In the genomic region with DNA sequence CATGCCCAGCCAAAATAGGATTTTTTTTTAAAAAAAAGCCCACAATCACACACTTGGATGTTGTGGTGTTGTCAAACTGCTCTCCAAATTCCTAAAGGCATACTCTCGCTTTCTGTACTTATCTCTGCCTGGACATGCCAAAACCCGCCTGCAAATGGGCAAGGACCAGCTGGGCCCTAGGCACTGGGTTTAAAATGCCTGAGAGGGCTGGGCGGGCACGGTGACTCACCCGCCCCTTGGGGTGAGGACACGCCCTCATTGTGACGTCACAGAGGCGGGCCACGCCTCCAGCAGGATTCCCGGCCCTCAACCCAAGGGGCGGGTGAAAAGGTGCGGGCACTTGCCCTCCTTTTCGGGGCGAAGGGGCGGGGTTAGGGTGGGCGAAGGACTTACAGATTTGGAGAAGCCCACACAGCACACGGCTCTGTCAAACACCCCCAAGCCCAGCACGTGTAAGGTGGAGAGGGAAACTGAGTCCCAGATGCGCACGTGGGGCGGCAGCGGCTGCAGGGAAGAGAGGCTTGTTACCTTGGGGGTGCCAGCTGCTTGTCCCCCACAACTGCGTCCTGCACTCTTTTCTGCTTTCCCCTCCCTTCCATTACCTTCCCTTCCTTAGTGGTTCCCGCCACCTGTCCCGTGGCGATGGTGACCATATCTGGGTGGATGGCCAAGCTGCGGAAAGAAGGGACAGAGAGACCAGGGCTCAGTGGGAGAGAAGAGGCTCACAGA, we compare ENCODE assay signal across 8 cellular contexts. TPM values are rescaled to one million over a fixed set of nuclear protein-coding genes. Genes with fewer than 3 reads are reported as not detected.
DNase-seq lines count a peak whose midpoint lies in the region; ATAC-seq, FAIRE-seq and TF ChIP-seq lines count a peak whose summit lies in the region.

No MANE protein-coding gene starts in this region.

- H2AFZ ChIP-seq in keratinocyte (ENCODE audit: control insufficient read depth, low read length): no peak overlapping the region

- H3K4me3 ChIP-seq in bronchial epithelial cell (ENCODE audit: low read depth, low read length): no peak overlapping the region
- H3K4me3 ChIP-seq in keratinocyte (ENCODE audit: control insufficient read depth in 2 of 3, extremely low read depth in 1 of 3, insufficient read depth in 2 of 3, low read depth in 1 of 3, low read length in 3 of 3): no peak overlapping the region
- H3K4me3 ChIP-seq in gastroesophageal sphincter: no peak overlapping the region

- WGBS in gastroesophageal sphincter (ENCODE audit: low coverage in 1 of 2), 2 donors: 59 to 62% methylated on average over 7 to 16 of the region's 27 CpGs

- peak overlapping the region; percentile 75 for H3K9ac ChIP-seq in keratinocyte (ENCODE audit: control insufficient read depth, extremely low read depth, insufficient read depth, low read length)

- H3K4me1 ChIP-seq in keratinocyte (ENCODE audit: control insufficient read depth, extremely low read depth, insufficient read depth, low read length) (peaks cover 36% of the 10 kb centered on the region), gastroesophageal sphincter (peaks cover 0 to 7% (median 0%) of the 10 kb centered on the region in 3 donors)

- no peak for TF ChIP-seq CTCF in bronchial epithelial cell (IDR thresholded peaks at IDR 0.05; ENCODE audit: insufficient read depth, low read length, severe bottlenecking)
- no peak for TF ChIP-seq CTCF in keratinocyte (optimal IDR thresholded peaks at IDR 0.05 in 1 of 3, IDR thresholded peaks at IDR 0.05 in 1 of 3, conservative IDR thresholded peaks at IDR 0.05 in 1 of 3; ENCODE audit: extremely low read depth in 1 of 3, insufficient read depth in 2 of 3, low read length in 3 of 3)
- TF ChIP-seq CTCF in gastroesophageal sphincter (IDR thresholded peaks at IDR 0.05): no peak

- H3K79me2 ChIP-seq in keratinocyte (ENCODE audit: control insufficient read depth, insufficient read depth, low read length): peaks cover 3% of the 10 kb centered on the region

- H3K9me1 ChIP-seq in keratinocyte (ENCODE audit: control insufficient read depth, extremely low read depth, insufficient read depth, low read length): no peaks in the 10 kb centered on the region

- TF ChIP-seq EP300 in gastroesophageal sphincter (IDR thresholded peaks at IDR 0.05): no peak

- H3K36me3 ChIP-seq in bronchial epithelial cell (ENCODE audit: control insufficient read depth, insufficient read depth, low read length) (peaks cover 13% of the 10 kb centered on the region), keratinocyte (ENCODE audit: control insufficient read depth in 2 of 2, extremely low read depth in 1 of 2, insufficient read depth in 2 of 2, low read length in 2 of 2) (peaks cover 6 to 10% of the 10 kb centered on the region in 2 experiments), gastroesophageal sphincter (peaks cover 0 to 31% of the 10 kb centered on the region in 2 donors)

- H3K4me2 ChIP-seq in keratinocyte (ENCODE audit: control insufficient read depth, extremely low read depth, insufficient read depth, low read depth, low read length): peak overlapping the region; percentile 75

- ATAC-seq in HG03442 (IDR thresholded peaks at IDR 0.05; ENCODE audit: unreplicated experiment) (no peak), gastroesophageal sphincter (no peak)

- dilution Hi-C loops in keratinocyte (cut with MboI; ENCODE audit: extremely low pct_ligation_motif_present, low sequenced_read_pairs): no loop called here

- H3K27ac ChIP-seq in keratinocyte (ENCODE audit: control insufficient read depth, insufficient read depth, low read length) (peak overlapping the region; percentile 93), gastroesophageal sphincter (no peak overlapping the region)

- TF ChIP-seq POLR2A in gastroesophageal sphincter (IDR thresholded peaks at IDR 0.05): no peak

- DNase-seq in CD1c-positive myeloid dendritic cell (ENCODE audit: extremely low spot score) (peak; percentile 31), HTR-8/SVneo (ENCODE audit: insufficient read length, low spot score) (peak; percentile 96), T-helper 2 cell (peak in 4 of 5 experiments; percentile 14 to 28 (median 20)), bronchial epithelial cell (ENCODE audit: low read depth) (peak; percentile 97), keratinocyte (ENCODE audit: low read depth, low spot score) (peak; percentile 96)
- DNase-seq in stimulated activated CD8-positive, alpha-beta memory T cell treated with anti-CD3 and anti-CD28 coated beads, Interleukin-4, amount 100 ng/mL, for 24 hours (ENCODE audit: low read depth): peak; percentile 33

- H4K20me1 ChIP-seq in keratinocyte (ENCODE audit: control insufficient read depth, extremely low read depth, insufficient read depth, low read length): no peaks in the 10 kb centered on the region

- H3K9me3 ChIP-seq in keratinocyte (ENCODE audit: control insufficient read depth, low read depth, low read length): no peaks in the 10 kb centered on the region
- no peaks in the 10 kb centered on the region for H3K9me3 ChIP-seq in gastroesophageal sphincter

- no peaks in the 10 kb centered on the region for H3K27me3 ChIP-seq in bronchial epithelial cell (ENCODE audit: control insufficient read depth, insufficient read depth, low read length)
- no peaks in the 10 kb centered on the region for H3K27me3 ChIP-seq in keratinocyte (ENCODE audit: control insufficient read depth, extremely low read depth, insufficient read depth, low read length)
- no peaks in the 10 kb centered on the region for H3K27me3 ChIP-seq in gastroesophageal sphincter

- FAIRE-seq in HTR-8/SVneo (lab: Jason Lieb, UNC) (peak; percentile 92), bronchial epithelial cell (lab: Jason Lieb, UNC) (peak; percentile 89), keratinocyte (lab: Jason Lieb, UNC) (peak; percentile 86)

RNA-seq across cellular contexts. Expression of a gene that starts 6.6 kb away (rescaled TPM):
- total RNA-seq in bronchial epithelial cell: 144 and 153 TPM in 2 replicates
- polyA plus RNA-seq in keratinocyte: 35.4 to 43.4 TPM (median 41.8 TPM) in 3 replicates
- 28.3 TPM for polyA plus RNA-seq in keratinocyte (2011; ENCODE audit: low read depth)
- 29.3 and 42.9 TPM in 2 replicates for polyA plus RNA-seq in keratinocyte (2011; cell fraction: cytosol; rRNA removed)
- polyA plus RNA-seq in keratinocyte (2011; cell fraction: nucleus; rRNA removed): 134 and 138 TPM in 2 replicates
- 65.7 and 69.9 TPM in 2 replicates for polyA plus RNA-seq in keratinocyte (2012; ENCODE audit: low replicate concordance)
- 48.2 to 87.1 TPM (median 56.6 TPM) in 3 replicates for polyA minus RNA-seq in keratinocyte
- 85.9 TPM for polyA minus RNA-seq in keratinocyte (2011; cell fraction: cytosol; rRNA and poly(A)+ RNA removed)
- 38.8 and 46.1 TPM in 2 replicates for polyA minus RNA-seq in keratinocyte (2011; cell fraction: nucleus; rRNA and poly(A)+ RNA removed)
- 10 to 100 TPM; 18.3 to 29.2 (median 18.9) TPM for total RNA-seq in gastroesophageal sphincter

RNA-seq across cellular contexts. Expression of a gene that starts 30.6 kb away (rescaled TPM):
- total RNA-seq in bronchial epithelial cell (not detected in 2 replicates), gastroesophageal sphincter (1 to 10 TPM in 3 of 4 donors, under 1 TPM in 1; 0.62 to 4.4 (median 2.8) TPM)
- polyA plus RNA-seq in keratinocyte: 0.13 to 0.14 TPM in 2 of 3 replicates, not detected in the other
- polyA plus RNA-seq in keratinocyte (2011; ENCODE audit: low read depth): not detected
- 0.03 TPM in 1 of 2 replicates, not detected in the other for polyA plus RNA-seq in keratinocyte (2011; cell fraction: cytosol; rRNA removed)
- 0.40 TPM in 1 of 2 replicates, not detected in the other for polyA plus RNA-seq in keratinocyte (2011; cell fraction: nucleus; rRNA removed)
- 0.04 TPM in 1 of 2 replicates, not detected in the other for polyA plus RNA-seq in keratinocyte (2012; ENCODE audit: low replicate concordance)
- polyA minus RNA-seq in keratinocyte: 0.07 TPM in 1 of 3 replicates, not detected in the others
- polyA minus RNA-seq in keratinocyte (2011; cell fraction: cytosol; rRNA and poly(A)+ RNA removed): not detected
- polyA minus RNA-seq in keratinocyte (2011; cell fraction: nucleus; rRNA and poly(A)+ RNA removed): not detected in 2 replicates

RNA-seq across cellular contexts. Expression of a gene that starts 35.4 kb away (rescaled TPM):
- total RNA-seq in bronchial epithelial cell (0.38 and 0.53 TPM in 2 replicates), gastroesophageal sphincter (under 1 TPM in 1 of 4 donors, not detected in 3; 0.54 TPM)
- polyA plus RNA-seq in keratinocyte: 0.97 to 2.2 TPM (median 1.4 TPM) in 3 replicates
- polyA plus RNA-seq in keratinocyte (2011; ENCODE audit: low read depth): 2.6 TPM
- polyA plus RNA-seq in keratinocyte (2011; cell fraction: cytosol; rRNA removed): 0.13 and 0.23 TPM in 2 replicates
- 5.9 and 9.2 TPM in 2 replicates for polyA plus RNA-seq in keratinocyte (2011; cell fraction: nucleus; rRNA removed)
- polyA plus RNA-seq in keratinocyte (2012; ENCODE audit: low replicate concordance): 1.0 and 5.6 TPM in 2 replicates
- polyA minus RNA-seq in keratinocyte: 1.0 to 3.0 TPM in 2 of 3 replicates, not detected in the other
- not detected for polyA minus RNA-seq in keratinocyte (2011; cell fraction: cytosol; rRNA and poly(A)+ RNA removed)
- 2.3 and 4.0 TPM in 2 replicates for polyA minus RNA-seq in keratinocyte (2011; cell fraction: nucleus; rRNA and poly(A)+ RNA removed)

RNA-seq across cellular contexts. Expression of a gene that starts 48.0 kb away (rescaled TPM):
- total RNA-seq in bronchial epithelial cell (5.3 and 7.0 TPM in 2 replicates), gastroesophageal sphincter (10 to 100 TPM in 3 of 4 donors, 1 to 10 TPM in 1; 5.7 to 14.9 (median 11.6) TPM)
- 11.9 to 16.5 TPM (median 16.5 TPM) in 3 replicates for polyA plus RNA-seq in keratinocyte
- polyA plus RNA-seq in keratinocyte (2011; ENCODE audit: low read depth): 1.5 TPM
- 17.6 and 18.3 TPM in 2 replicates for polyA plus RNA-seq in keratinocyte (2011; cell fraction: cytosol; rRNA removed)
- polyA plus RNA-seq in keratinocyte (2011; cell fraction: nucleus; rRNA removed): 16.5 and 23.5 TPM in 2 replicates
- polyA plus RNA-seq in keratinocyte (2012; ENCODE audit: low replicate concordance): 5.5 and 11.4 TPM in 2 replicates
- polyA minus RNA-seq in keratinocyte: 14.4 to 24.5 TPM (median 20.5 TPM) in 3 replicates
- polyA minus RNA-seq in keratinocyte (2011; cell fraction: cytosol; rRNA and poly(A)+ RNA removed): 9.2 TPM
- 5.6 and 10.1 TPM in 2 replicates for polyA minus RNA-seq in keratinocyte (2011; cell fraction: nucleus; rRNA and poly(A)+ RNA removed)

RNA-seq across cellular contexts. Expression of a gene that starts 59.1 kb away (rescaled TPM):
- total RNA-seq in bronchial epithelial cell (429 and 572 TPM in 2 replicates), gastroesophageal sphincter (100 to 1,000 TPM; 113 to 201 (median 152) TPM)
- polyA plus RNA-seq in keratinocyte: 511 to 1,051 TPM (median 836 TPM) in 3 replicates
- 66.7 TPM for polyA plus RNA-seq in keratinocyte (2011; ENCODE audit: low read depth)
- 566 and 587 TPM in 2 replicates for polyA plus RNA-seq in keratinocyte (2011; cell fraction: cytosol; rRNA removed)
- 147 and 148 TPM in 2 replicates for polyA plus RNA-seq in keratinocyte (2011; cell fraction: nucleus; rRNA removed)
- 347 and 735 TPM in 2 replicates for polyA plus RNA-seq in keratinocyte (2012; ENCODE audit: low replicate concordance)
- 103 to 227 TPM (median 175 TPM) in 3 replicates for polyA minus RNA-seq in keratinocyte
- 172 TPM for polyA minus RNA-seq in keratinocyte (2011; cell fraction: cytosol; rRNA and poly(A)+ RNA removed)
- polyA minus RNA-seq in keratinocyte (2011; cell fraction: nucleus; rRNA and poly(A)+ RNA removed): 27.3 and 43.0 TPM in 2 replicates

Comparison
In these comparisons a context has a peak if more than half of its experiments do, and no peak if none do; other contexts are left out.
1. DNase-seq: peak in every context shown above with its lines; median percentile 97 in bronchial epithelial cell; 96 in HTR-8/SVneo; 96 in keratinocyte; 33 in stimulated activated CD8-positive, alpha-beta memory T cell treated with anti-CD3 and anti-CD28 coated beads, Interleukin-4, amount 100 ng/mL, for 24 hours; 31 in CD1c-positive myeloid dendritic cell; 20 in T-helper 2 cell.